ENCODE assay signal across 8 cellular contexts in genomic region chr19:55258828-55259539, GRCh38. TPM values are rescaled to one million over a fixed set of nuclear protein-coding genes. Genes with fewer than 3 reads are reported as not detected.
DNase-seq lines count a peak whose midpoint lies in the region; ATAC-seq lines count a peak whose summit lies in the region.

PPP6R1 (minus strand) TSS chr19:55259017; CDS start chr19:55247103, 11,914 bp downstream.

- POLR2A ChIA-PET in activated CD4-positive, alpha-beta T cell treated with anti-CD3 and anti-CD28 coated beads, Interleukin-2, amount 10 ng/mL, durations not matched to agents 7 days and 5 days (lab: Charles Lee): interaction anchor here (0.5 to 1.2 kb wide), 7 partner anchors 16 to 840 kb away, joined by 3 to 4 read pairs (median 3); partner anchors contain the start of genes HSPBP1 and TMEM238

- H3K4me3 Mint-ChIP-seq in activated CD4-positive, alpha-beta T cell treated with anti-CD3 and anti-CD28 coated beads, Interleukin-2, amount 10 ng/mL, durations not matched to agents 7 days and 5 days: peak within 1 kb of the TSS; percentile 95

- peaks cover 40% of the 10 kb centered on the region for H3K36me3 Mint-ChIP-seq in activated CD4-positive, alpha-beta T cell treated with anti-CD3 and anti-CD28 coated beads, Interleukin-2, amount 10 ng/mL, durations not matched to agents 7 days and 5 days (ENCODE audit: low read depth)

- H3K27ac Mint-ChIP-seq in activated CD4-positive, alpha-beta T cell treated with anti-CD3 and anti-CD28 coated beads, Interleukin-2, amount 10 ng/mL, durations not matched to agents 7 days and 5 days: peak within 1 kb of the TSS; percentile 98

- peaks cover 46% of the 10 kb centered on the region for H4K20me1 ChIP-seq in BLaER1

- peaks cover 21% of the 10 kb centered on the region for H3K36me3 ChIP-seq in BLaER1

- H3K4me1 ChIP-seq in BLaER1: peaks cover 46% of the 10 kb centered on the region

- peaks cover 35% of the 10 kb centered on the region for H3K4me1 Mint-ChIP-seq in activated CD4-positive, alpha-beta T cell treated with anti-CD3 and anti-CD28 coated beads, Interleukin-2, amount 10 ng/mL, durations not matched to agents 7 days and 5 days

- H3K9ac ChIP-seq in BLaER1: peak within 1 kb of the TSS; percentile 97

- peak within 1 kb of the TSS; percentile 98 for H3K4me2 ChIP-seq in BLaER1

- peak within 1 kb of the TSS; percentile 98 for H3K27ac ChIP-seq in BLaER1

- peak; percentile 99 for DNase-seq in NCI-H69 (lab: John Stamatoyannopoulos, UW)
- peak; percentile 93 for DNase-seq in activated CD4-positive, alpha-beta T cell treated with anti-CD3 and anti-CD28 coated beads, Interleukin-2, amount 10 ng/mL, durations not matched to agents 7 days and 5 days
- DNase-seq in cortex of kidney (lab: John Stamatoyannopoulos, UW): peak; percentile 91
- DNase-seq in left colon: peak; percentile 97
- peak; percentile 95 for DNase-seq in stimulated activated CD4-positive, alpha-beta T cell treated with anti-CD3 and anti-CD28 coated beads, Interleukin-1b, Interleukin-23, amount 100 ng/mL, for 48 hours

- CTCF ChIA-PET in activated CD4-positive, alpha-beta T cell treated with anti-CD3 and anti-CD28 coated beads, Interleukin-2, amount 10 ng/mL, durations not matched to agents 7 days and 5 days (lab: Charles Lee): interaction anchor here (0.6 to 1.7 kb wide), 8 partner anchors 15 to 395 kb away, joined by 3 to 6 read pairs (median 4); partner anchors contain the start of gene HSPBP1

- peak within 1 kb of the TSS; percentile 88 for H3K4me3 ChIP-seq in BLaER1

- H3K9me3 ChIP-seq in BLaER1: no peaks in the 10 kb centered on the region

- no peaks in the 10 kb centered on the region for H3K27me3 ChIP-seq in BLaER1

- intact Hi-C loops in left colon (cut with DNase I, micrococcal nuclease): no loop called here

- ATAC-seq in GM19328 (IDR thresholded peaks at IDR 0.05; ENCODE audit: unreplicated experiment): peak; percentile 76
- peak; percentile 59 for ATAC-seq in HG03520 (IDR thresholded peaks at IDR 0.05; ENCODE audit: unreplicated experiment)
- peak; percentile 92 for ATAC-seq in left colon

- no peaks in the 10 kb centered on the region for H3K27me3 Mint-ChIP-seq in activated CD4-positive, alpha-beta T cell treated with anti-CD3 and anti-CD28 coated beads, Interleukin-2, amount 10 ng/mL, durations not matched to agents 7 days and 5 days

- H3K9me3 Mint-ChIP-seq in activated CD4-positive, alpha-beta T cell treated with anti-CD3 and anti-CD28 coated beads, Interleukin-2, amount 10 ng/mL, durations not matched to agents 7 days and 5 days: no peaks in the 10 kb centered on the region

RNA-seq across cellular contexts. Expression of gene PPP6R1, which starts in this region (rescaled TPM):
- 100 to 1,000 TPM; 189 to 222 TPM for total RNA-seq in activated CD4-positive, alpha-beta T cell treated with anti-CD3 and anti-CD28 coated beads, Interleukin-2, amount 10 ng/mL, durations not matched to agents 7 days and 5 days
- 10 to 100 TPM; 56.6 to 59.5 TPM for total RNA-seq in left colon

Comparison
In these comparisons a context has a peak if more than half of its experiments do, and no peak if none do; other contexts are left out.
1. Peak in every context shown above with its lines: DNase-seq, ATAC-seq, H3K4me3 ChIP-seq and H3K27ac ChIP-seq.